In the genomic region with DNA sequence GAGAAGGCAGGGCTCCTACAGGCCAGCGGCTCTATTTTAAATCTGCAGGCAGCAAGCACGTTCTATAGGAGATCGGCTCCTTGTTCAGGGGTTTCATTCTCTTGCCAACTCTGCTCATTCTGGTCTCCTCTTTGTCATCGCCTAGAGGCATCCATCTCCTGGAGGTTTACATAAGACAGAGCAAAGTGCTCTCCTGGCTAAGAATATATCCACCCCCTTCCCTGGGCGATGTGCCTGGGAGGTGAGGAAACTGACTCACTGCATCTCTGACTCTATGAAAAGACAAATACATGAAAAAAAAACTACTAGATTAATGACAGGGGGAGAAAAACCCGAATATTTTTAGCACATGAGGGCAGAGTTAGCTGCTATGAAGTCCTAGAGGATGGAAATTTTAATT, we compare ENCODE assay signal across 12 cellular contexts.
A peak's percentile ranks its signal among the peaks of the same experiment; 100 is the strongest.
DNase-seq lines count a peak whose midpoint lies in the region; ATAC-seq, FAIRE-seq and TF ChIP-seq lines count a peak whose summit lies in the region.
"Had no signal": no experiment of that assay in that cellular context is flagged by ENCODE, and none has a peak within 500 bp of the region (broad histone marks: within the 10 kb centered on the region; RNA-seq: fewer than 3 reads in every experiment).

No MANE protein-coding gene starts in this region.

- in situ Hi-C loops in G401 (cut with HindIII; ENCODE audit: low sequenced_read_pairs), result no loop called here

- H3K4me3 Mint-ChIP-seq in osteocyte (ENCODE audit: unreplicated experiment) (no peak overlapping the region), glutamatergic neuron (ENCODE audit: unreplicated experiment) (no peak overlapping the region)
- H3K4me3 Mint-ChIP-seq: type B pancreatic cell had no signal

- peak; percentile 98 for ATAC-seq in RWPE2 (ENCODE audit: low read depth)
- ATAC-seq in HG02852 (IDR thresholded peaks at IDR 0.05; ENCODE audit: unreplicated experiment), result no peak

- H3K27me3 ChIP-seq in RWPE2 (ENCODE audit: insufficient read depth, poor library complexity, severe bottlenecking), result no peaks in the 10 kb centered on the region

- TF ChIP-seq CTCF in RWPE2 (IDR thresholded peaks at IDR 0.05; ENCODE audit: poor library complexity, severe bottlenecking), result no peak
- TF ChIP-seq CTCF in osteocyte (IDR thresholded peaks at IDR 0.05), result no peak
- no peak for TF ChIP-seq CTCF in glutamatergic neuron (IDR thresholded peaks at IDR 0.05; ENCODE audit: partially characterized antibody, unreplicated experiment)

- no peak for FAIRE-seq in GM12891 (lab: Jason Lieb, UNC)
- FAIRE-seq: GM18507 had no signal

- H3K27ac ChIP-seq in RWPE2 (ENCODE audit: poor library complexity, severe bottlenecking) (peak overlapping the region; percentile 9), epithelial cell of prostate (no peak overlapping the region)

- H3K9me3 Mint-ChIP-seq in osteocyte (ENCODE audit: unreplicated experiment) (peaks cover 10% of the 10 kb centered on the region), glutamatergic neuron (ENCODE audit: unreplicated experiment) (peaks cover 6% of the 10 kb centered on the region)
- H3K9me3 Mint-ChIP-seq: type B pancreatic cell had no signal

- H3K27ac Mint-ChIP-seq in osteocyte (ENCODE audit: unreplicated experiment) (peak overlapping the region; percentile 65), glutamatergic neuron (ENCODE audit: unreplicated experiment) (no peak overlapping the region)
- H3K27ac Mint-ChIP-seq: type B pancreatic cell had no signal

- H3K9me3 ChIP-seq in RWPE2 (ENCODE audit: severe bottlenecking), result no peaks in the 10 kb centered on the region

- H3K27me3 Mint-ChIP-seq in osteocyte (ENCODE audit: unreplicated experiment) (peaks cover 4% of the 10 kb centered on the region), glutamatergic neuron (ENCODE audit: unreplicated experiment) (peaks cover 4% of the 10 kb centered on the region)

- peaks cover 23% of the 10 kb centered on the region for H3K4me1 Mint-ChIP-seq in osteocyte (ENCODE audit: unreplicated experiment)
- H3K4me1 Mint-ChIP-seq in glutamatergic neuron (ENCODE audit: low read depth, unreplicated experiment), result peaks cover 15% of the 10 kb centered on the region

- no peaks in the 10 kb centered on the region for H3K36me3 ChIP-seq in RWPE2 (ENCODE audit: low read depth)

- no peak for TF ChIP-seq POLR2A in GM12891 (IDR thresholded peaks at IDR 0.05; ENCODE audit: low read depth, low read length)

- DNase-seq in G401 (ENCODE audit: low spot score), result peak; percentile 17
- peak; percentile 74 for DNase-seq in RWPE2 (ENCODE audit: low spot score)
- peak; percentile 33 for DNase-seq in epithelial cell of prostate (ENCODE audit: low read depth, low spot score)
- no peak for DNase-seq in osteocyte (ENCODE audit: extremely low spot score, unreplicated experiment)
- DNase-seq in glutamatergic neuron, result no peak
- DNase-seq in NCI-H2196 treated with DMSO at 0.1 percent for 48 hours (lab: John Stamatoyannopoulos, UW; ENCODE audit: unreplicated experiment), result no peak
- DNase-seq in GM12891 (ENCODE audit: insufficient read length, low spot score), result no peak
- DNase-seq: cerebellar nuclear complex, NCI-H1105 treated with DMSO at 0.1 percent for 48 hours had no signal

- peaks cover 6% of the 10 kb centered on the region for H3K4me1 ChIP-seq in RWPE2 (ENCODE audit: insufficient read depth, poor library complexity, severe bottlenecking)

- no peak overlapping the region for H3K4me3 ChIP-seq in RWPE2 (ENCODE audit: severe bottlenecking)

- H3K36me3 Mint-ChIP-seq in osteocyte (ENCODE audit: unreplicated experiment) (no peaks in the 10 kb centered on the region), glutamatergic neuron (ENCODE audit: unreplicated experiment) (peaks cover 5% of the 10 kb centered on the region)
- H3K36me3 Mint-ChIP-seq: type B pancreatic cell had no signal

TF ChIP-seq in GM12891, 5 proteins besides CTCF, POLR2A, EP300 and RAD21:
- no peak for TF ChIP-seq SPI1 (IDR thresholded peaks at IDR 0.05; ENCODE audit: low read depth, low read length)
- no peak for TF ChIP-seq POU2F2 (IDR thresholded peaks at IDR 0.05; ENCODE audit: low read depth, low read length)
- TF ChIP-seq TAF1 (IDR thresholded peaks at IDR 0.05; ENCODE audit: low read depth, low read length), result no peak
- no peak for TF ChIP-seq PAX5 (IDR thresholded peaks at IDR 0.05; ENCODE audit: insufficient read depth, low read length, severe bottlenecking)
- TF ChIP-seq POLR2AphosphoS5 (IDR thresholded peaks at IDR 0.05; ENCODE audit: low read depth, low read length), result no peak

Comparison
In these comparisons a context has a peak if more than half of its experiments do, and no peak if none do; other contexts are left out.
1. DNase-seq: peak in G401 (single experiment), RWPE2 (single experiment) and epithelial cell of prostate (single experiment); none in osteocyte (single experiment), glutamatergic neuron (single experiment), NCI-H2196 treated with DMSO at 0.1 percent for 48 hours (single experiment) and GM12891 (single experiment).